In the genomic region with DNA sequence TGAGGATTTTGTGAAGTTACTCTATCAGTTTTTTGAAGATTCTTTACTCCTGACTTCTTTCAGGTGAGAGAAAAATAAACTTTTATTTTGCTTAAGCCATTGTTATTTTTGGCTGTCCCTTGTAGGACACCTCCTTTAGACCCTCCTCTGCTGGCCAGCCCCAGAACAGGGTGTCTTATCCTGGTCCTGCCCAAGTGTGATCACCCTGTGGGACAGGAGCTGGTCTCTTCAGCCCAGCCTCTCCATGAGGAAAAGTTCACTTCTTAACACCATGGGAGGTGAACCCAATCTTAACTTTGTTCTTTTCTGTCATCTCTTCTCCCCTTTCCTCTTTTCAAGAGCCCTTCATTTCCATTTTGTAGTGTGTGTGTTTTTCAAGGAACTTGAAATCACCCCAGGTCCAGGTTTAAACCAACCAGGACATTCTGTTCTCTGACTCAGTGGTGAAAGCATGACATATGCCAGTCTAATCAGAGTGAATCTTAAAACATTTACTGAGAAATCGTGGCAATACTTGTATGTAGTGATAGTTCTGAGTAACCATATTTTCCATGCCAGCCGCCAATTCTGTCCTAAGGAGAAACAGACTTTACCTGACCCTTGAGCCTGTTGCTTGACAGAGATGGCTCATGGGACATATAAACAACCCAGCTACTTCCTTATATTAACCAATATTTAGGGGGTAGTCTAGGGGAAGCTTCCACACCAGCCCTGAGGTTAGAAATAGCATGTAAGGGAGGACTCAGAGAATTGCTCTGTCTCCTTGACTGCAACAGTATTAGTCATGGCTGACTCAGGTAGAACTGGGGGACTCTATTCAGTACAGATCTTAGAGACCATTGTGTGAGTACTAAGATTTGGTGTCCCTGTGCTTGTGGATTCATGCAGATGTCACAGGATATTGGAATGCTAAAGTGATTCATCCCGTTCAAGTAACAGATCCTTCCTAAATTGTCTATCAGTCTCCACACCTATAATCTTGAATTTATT, we compare ENCODE assay signal across 1 cellular context.
A peak's percentile ranks its signal among the peaks of the same experiment; 100 is the strongest.
TF ChIP-seq lines count a peak whose summit lies in the region.

No MANE protein-coding gene starts in this region.

TF ChIP-seq in HCT116, 20 proteins besides CTCF, POLR2A, EP300 and RAD21 (continued from another document):
- TF ChIP-seq, protein P1, sequence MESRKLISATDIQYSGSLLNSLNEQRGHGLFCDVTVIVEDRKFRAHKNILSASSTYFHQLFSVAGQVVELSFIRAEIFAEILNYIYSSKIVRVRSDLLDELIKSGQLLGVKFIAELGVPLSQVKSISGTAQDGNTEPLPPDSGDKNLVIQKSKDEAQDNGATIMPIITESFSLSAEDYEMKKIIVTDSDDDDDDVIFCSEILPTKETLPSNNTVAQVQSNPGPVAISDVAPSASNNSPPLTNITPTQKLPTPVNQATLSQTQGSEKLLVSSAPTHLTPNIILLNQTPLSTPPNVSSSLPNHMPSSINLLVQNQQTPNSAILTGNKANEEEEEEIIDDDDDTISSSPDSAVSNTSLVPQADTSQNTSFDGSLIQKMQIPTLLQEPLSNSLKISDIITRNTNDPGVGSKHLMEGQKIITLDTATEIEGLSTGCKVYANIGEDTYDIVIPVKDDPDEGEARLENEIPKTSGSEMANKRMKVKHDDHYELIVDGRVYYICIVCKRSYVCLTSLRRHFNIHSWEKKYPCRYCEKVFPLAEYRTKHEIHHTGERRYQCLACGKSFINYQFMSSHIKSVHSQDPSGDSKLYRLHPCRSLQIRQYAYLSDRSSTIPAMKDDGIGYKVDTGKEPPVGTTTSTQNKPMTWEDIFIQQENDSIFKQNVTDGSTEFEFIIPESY (IDR thresholded peaks at IDR 0.05; ENCODE audit: extremely low read depth, insufficient replicate concordance, low read length), result no peak
- TF ChIP-seq CEBPB (IDR thresholded peaks at IDR 0.05; ENCODE audit: low read depth), result peak; percentile 31; the same call in 1 of the 2 replicates
- TF ChIP-seq JUND (IDR thresholded peaks at IDR 0.05), result peak; percentile 59
- no peak for TF ChIP-seq EGR1 (IDR thresholded peaks at IDR 0.05; ENCODE audit: low read depth)
- no peak for TF ChIP-seq ELF1 (IDR thresholded peaks at IDR 0.05; ENCODE audit: borderline replicate concordance, low read depth)
- no peak for TF ChIP-seq POLR2AphosphoS5 (IDR thresholded peaks at IDR 0.05; ENCODE audit: low read depth, low read length)
- TF ChIP-seq EZH2 (IDR thresholded peaks at IDR 0.05), result no peak
- no peak for TF ChIP-seq TCF7L2 (IDR thresholded peaks at IDR 0.05; ENCODE audit: borderline replicate concordance, extremely low read depth, insufficient read depth, insufficient read length)
- TF ChIP-seq SIN3A (IDR thresholded peaks at IDR 0.05; ENCODE audit: low read depth), result no peak
- no peak for TF ChIP-seq SRF (IDR thresholded peaks at IDR 0.05; ENCODE audit: low read depth)
